Comparison of ENCODE assay signal across 36 cellular contexts in the genomic region with DNA sequence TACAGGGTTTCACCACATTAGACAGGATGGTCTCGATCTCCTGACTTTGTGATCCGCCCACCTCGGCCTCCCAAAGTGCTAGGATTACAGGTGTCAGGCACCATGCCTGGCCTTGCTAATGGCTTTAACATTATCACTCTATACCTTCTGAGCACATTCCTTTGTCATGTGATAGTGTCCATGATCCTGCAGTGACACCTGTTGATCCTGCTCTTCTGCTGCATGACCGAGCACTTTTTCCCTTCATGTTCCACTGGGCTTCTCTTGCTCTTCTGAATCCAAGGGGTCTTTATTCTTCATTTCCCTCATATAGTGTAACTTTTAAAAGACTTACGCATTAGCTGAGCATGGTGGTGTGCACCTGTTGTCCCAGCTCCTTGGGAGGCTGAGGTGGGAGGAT. TPM values are rescaled to one million over a fixed set of nuclear protein-coding genes. Genes with fewer than 3 reads are reported as not detected.
"Had no signal": no experiment of that assay in that cellular context is flagged by ENCODE, and none has a peak within 500 bp of the region (broad histone marks: within the 10 kb centered on the region; RNA-seq: fewer than 3 reads in every experiment).

No MANE protein-coding gene starts in this region.

- H3K4me3 Mint-ChIP-seq: activated CD4-positive, alpha-beta memory T cell treated with anti-CD3 and anti-CD28 coated beads, Interleukin-2, amount 10 ng/mL, durations not matched to agents 7 days and 5 days; activated CD4-positive, alpha-beta T cell treated with anti-CD3 and anti-CD28 coated beads for 36 hours; activated CD8-positive, alpha-beta memory T cell treated with anti-CD3 and anti-CD28 coated beads, Interleukin-2, amount 10 ng/mL, durations not matched to agents 7 days and 5 days; brain; T-helper 1 cell treated with Interleukin-12 subunit alpha and Interleukin-12 subunit beta and Interleukin-4 antibody, amounts not matched to agents 30 μg/mL and 1 μg/mL, for 36 hours; T-helper 2 cell treated with Interferon-gamma antibody and Interleukin-4, amounts not matched to agents 5 μg/mL and 100 μg/mL, for 36 hours; WTC11 had no signal

- ATAC-seq: activated CD4-positive, alpha-beta T cell treated with anti-CD3 and anti-CD28 coated beads for 36 hours; activated CD4-positive, CD25-positive, alpha-beta regulatory T cell treated with anti-CD3 and anti-CD28 coated beads, Interleukin-2, amount 50 U/mL, for 24 hours; activated CD8-positive, alpha-beta memory T cell treated with anti-CD3 and anti-CD28 coated beads, Interleukin-2, amount 10 ng/mL, durations not matched to agents 7 days and 5 days; activated naive CD4-positive, alpha-beta T cell treated with anti-CD3 and anti-CD28 coated beads, Interleukin-2, amount 50 U/mL, for 72 hours; K562; PC-3; WTC11 had no signal

- H3K27me3 Mint-ChIP-seq: activated CD4-positive, alpha-beta memory T cell treated with anti-CD3 and anti-CD28 coated beads, Interleukin-2, amount 10 ng/mL, durations not matched to agents 7 days and 5 days; activated CD4-positive, alpha-beta T cell treated with anti-CD3 and anti-CD28 coated beads for 36 hours; activated CD8-positive, alpha-beta memory T cell treated with anti-CD3 and anti-CD28 coated beads, Interleukin-2, amount 10 ng/mL, durations not matched to agents 7 days and 5 days had no signal

- H3K4me2 ChIP-seq: SK-N-SH had no signal

- H3K4me1 Mint-ChIP-seq: activated CD4-positive, alpha-beta memory T cell treated with anti-CD3 and anti-CD28 coated beads, Interleukin-2, amount 10 ng/mL, durations not matched to agents 7 days and 5 days; activated CD4-positive, alpha-beta T cell treated with anti-CD3 and anti-CD28 coated beads for 36 hours; activated CD8-positive, alpha-beta memory T cell treated with anti-CD3 and anti-CD28 coated beads, Interleukin-2, amount 10 ng/mL, durations not matched to agents 7 days and 5 days; brain; WTC11 had no signal

- H3K27ac Mint-ChIP-seq: activated CD4-positive, alpha-beta memory T cell treated with anti-CD3 and anti-CD28 coated beads, Interleukin-2, amount 10 ng/mL, durations not matched to agents 7 days and 5 days; activated CD4-positive, alpha-beta T cell treated with anti-CD3 and anti-CD28 coated beads for 36 hours; activated CD8-positive, alpha-beta memory T cell treated with anti-CD3 and anti-CD28 coated beads, Interleukin-2, amount 10 ng/mL, durations not matched to agents 7 days and 5 days; brain; T-helper 1 cell treated with Interleukin-12 subunit alpha and Interleukin-12 subunit beta and Interleukin-4 antibody, amounts not matched to agents 30 μg/mL and 1 μg/mL, for 36 hours; T-helper 2 cell treated with Interferon-gamma antibody and Interleukin-4, amounts not matched to agents 5 μg/mL and 100 μg/mL, for 36 hours; WTC11 had no signal

- H3K27me3 ChIP-seq: Peyer's patch, SJSA1 had no signal

- H3K27ac ChIP-seq: Peyer's patch, SJSA1 had no signal

- H3K4me3 ChIP-seq: K562, Peyer's patch, SJSA1 had no signal

- H3K4me1 ChIP-seq: Peyer's patch, SJSA1 had no signal

- H3K9ac ChIP-seq: SK-N-SH had no signal

- DNase-seq: activated CD4-positive, alpha-beta memory T cell treated with anti-CD3 and anti-CD28 coated beads, Interleukin-2, amount 10 ng/mL, durations not matched to agents 7 days and 5 days; activated CD4-positive, alpha-beta T cell treated with anti-CD3 and anti-CD28 coated beads for 36 hours; activated CD8-positive, alpha-beta memory T cell treated with anti-CD3 and anti-CD28 coated beads for 24 hours; activated CD8-positive, alpha-beta memory T cell treated with anti-CD3 and anti-CD28 coated beads, Interleukin-2, amount 10 ng/mL, durations not matched to agents 7 days and 5 days; activated CD8-positive, alpha-beta memory T cell treated with anti-CD3 and anti-CD28 coated beads, Interleukin-2, amount 50 U/mL, for 48 hours; activated effector memory CD4-positive, alpha-beta T cell treated with anti-CD3 and anti-CD28 coated beads, Interleukin-2, amount 50 U/mL, for 16 hours; activated naive CD4-positive, alpha-beta T cell; activated T-cell treated with anti-CD3 and anti-CD28 coated beads, Interleukin-2, amount 50 U/mL, for 48 hours; anterior cingulate cortex; caudate nucleus; NCI-H1092 treated with DMSO at 0.1 percent for 48 hours; NCI-H1417; NCI-H146; NCI-H187; NCI-H2029 treated with DMSO at 0.1 percent for 48 hours; NCI-H2107; NCI-H2171; NCI-H510A; NCI-H526; NCI-H748 treated with DMSO at 0.1 percent for 48 hours; NK-92 treated with Interleukin-12 subunit alpha and Interleukin-12 subunit beta, amount 100 ng/mL, for 24 hours; PC-3; Peyer's patch; RPMI8226; SHP77 treated with DMSO at 0.1 percent for 48 hours; SK-N-SH had no signal

RNA-seq across cellular contexts. Expression of gene ANHX, which starts 42.8 kb away (rescaled TPM):
- total RNA-seq: activated CD4-positive, alpha-beta memory T cell treated with anti-CD3 and anti-CD28 coated beads, Interleukin-2, amount 10 ng/mL, durations not matched to agents 7 days and 5 days; activated CD4-positive, alpha-beta T cell treated with anti-CD3 and anti-CD28 coated beads for 36 hours; activated CD8-positive, alpha-beta memory T cell treated with anti-CD3 and anti-CD28 coated beads, Interleukin-2, amount 10 ng/mL, durations not matched to agents 7 days and 5 days; activated naive CD4-positive, alpha-beta T cell treated with anti-CD3 and anti-CD28 coated beads, Interleukin-2, amount 50 U/mL, for 72 hours; bronchial epithelial cell; K562; M059J; PC-3; Peyer's patch; SJSA1; WTC11 had no signal
- polyA plus RNA-seq: K562, SK-N-SH had no signal
